ENCODE assay signal across 1 cellular context in the genomic region with DNA sequence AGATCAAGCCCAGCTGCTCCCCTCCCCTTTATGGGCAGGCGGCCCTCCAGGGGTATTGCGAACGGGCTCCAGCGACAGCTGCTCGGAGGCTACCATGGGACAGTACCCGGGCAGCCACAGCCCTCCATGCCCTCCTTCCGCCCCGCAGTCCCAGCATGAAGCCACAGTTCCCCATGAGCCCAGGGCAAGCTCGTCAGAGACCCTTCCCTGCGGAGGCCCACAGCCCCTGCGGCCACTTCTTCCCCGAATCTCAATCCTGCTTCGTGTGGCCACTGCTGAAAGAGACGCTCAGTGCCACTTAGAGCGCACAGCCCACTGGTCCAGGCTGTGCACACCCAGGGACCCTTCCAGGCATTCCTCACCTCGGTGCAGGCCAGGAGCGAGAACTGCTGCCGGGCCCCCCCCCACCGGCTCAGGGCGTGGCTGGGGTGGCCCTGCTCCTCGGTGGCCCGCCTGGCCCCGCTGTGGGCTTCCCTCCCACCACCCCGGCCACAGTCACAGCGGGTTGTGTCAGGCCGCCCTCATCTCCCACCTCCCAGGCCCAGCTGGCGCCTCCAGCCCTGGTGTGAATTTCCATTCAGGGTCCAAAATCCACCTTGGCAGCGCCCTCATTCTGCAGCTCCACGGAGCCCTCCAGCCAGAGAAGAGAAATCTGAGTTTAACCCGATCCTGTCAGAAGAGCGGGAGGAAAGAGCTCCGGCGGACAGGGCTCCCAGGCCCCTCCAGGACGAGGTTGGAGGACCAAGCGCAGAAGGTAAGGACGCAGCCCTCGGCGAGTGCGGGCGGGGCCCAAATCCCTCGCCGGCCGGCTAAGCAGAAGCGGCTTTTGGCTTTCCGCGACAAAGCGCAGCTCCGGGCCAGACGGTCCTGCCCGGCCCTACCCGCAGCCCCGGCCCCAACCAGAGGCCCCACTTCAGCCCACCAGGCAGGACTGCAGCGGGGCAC.
TF ChIP-seq lines count a peak whose summit lies in the region.

No MANE protein-coding gene starts in this region.

TF ChIP-seq in HepG2, 621 proteins besides CTCF, POLR2A, EP300 and RAD21 (continued from another document):
- TF ChIP-seq, protein P1, sequence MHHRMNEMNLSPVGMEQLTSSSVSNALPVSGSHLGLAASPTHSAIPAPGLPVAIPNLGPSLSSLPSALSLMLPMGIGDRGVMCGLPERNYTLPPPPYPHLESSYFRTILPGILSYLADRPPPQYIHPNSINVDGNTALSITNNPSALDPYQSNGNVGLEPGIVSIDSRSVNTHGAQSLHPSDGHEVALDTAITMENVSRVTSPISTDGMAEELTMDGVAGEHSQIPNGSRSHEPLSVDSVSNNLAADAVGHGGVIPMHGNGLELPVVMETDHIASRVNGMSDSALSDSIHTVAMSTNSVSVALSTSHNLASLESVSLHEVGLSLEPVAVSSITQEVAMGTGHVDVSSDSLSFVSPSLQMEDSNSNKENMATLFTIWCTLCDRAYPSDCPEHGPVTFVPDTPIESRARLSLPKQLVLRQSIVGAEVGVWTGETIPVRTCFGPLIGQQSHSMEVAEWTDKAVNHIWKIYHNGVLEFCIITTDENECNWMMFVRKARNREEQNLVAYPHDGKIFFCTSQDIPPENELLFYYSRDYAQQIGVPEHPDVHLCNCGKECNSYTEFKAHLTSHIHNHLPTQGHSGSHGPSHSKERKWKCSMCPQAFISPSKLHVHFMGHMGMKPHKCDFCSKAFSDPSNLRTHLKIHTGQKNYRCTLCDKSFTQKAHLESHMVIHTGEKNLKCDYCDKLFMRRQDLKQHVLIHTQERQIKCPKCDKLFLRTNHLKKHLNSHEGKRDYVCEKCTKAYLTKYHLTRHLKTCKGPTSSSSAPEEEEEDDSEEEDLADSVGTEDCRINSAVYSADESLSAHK (CRISPR knock-in tag; IDR thresholded peaks at IDR 0.05; ENCODE audit: borderline replicate concordance), result peak; percentile 86; the same call in 1 of the 2 replicates
- no peak for TF ChIP-seq ZNF589 (CRISPR knock-in tag; conservative IDR thresholded peaks at IDR 0.05)
- TF ChIP-seq ETV6 (CRISPR knock-in tag; conservative IDR thresholded peaks at IDR 0.05), result no peak; the same call in 1 of the 2 replicates
- TF ChIP-seq ZSCAN29 (CRISPR knock-in tag; conservative IDR thresholded peaks at IDR 0.05), result peak; percentile 88
- TF ChIP-seq, protein P2, sequence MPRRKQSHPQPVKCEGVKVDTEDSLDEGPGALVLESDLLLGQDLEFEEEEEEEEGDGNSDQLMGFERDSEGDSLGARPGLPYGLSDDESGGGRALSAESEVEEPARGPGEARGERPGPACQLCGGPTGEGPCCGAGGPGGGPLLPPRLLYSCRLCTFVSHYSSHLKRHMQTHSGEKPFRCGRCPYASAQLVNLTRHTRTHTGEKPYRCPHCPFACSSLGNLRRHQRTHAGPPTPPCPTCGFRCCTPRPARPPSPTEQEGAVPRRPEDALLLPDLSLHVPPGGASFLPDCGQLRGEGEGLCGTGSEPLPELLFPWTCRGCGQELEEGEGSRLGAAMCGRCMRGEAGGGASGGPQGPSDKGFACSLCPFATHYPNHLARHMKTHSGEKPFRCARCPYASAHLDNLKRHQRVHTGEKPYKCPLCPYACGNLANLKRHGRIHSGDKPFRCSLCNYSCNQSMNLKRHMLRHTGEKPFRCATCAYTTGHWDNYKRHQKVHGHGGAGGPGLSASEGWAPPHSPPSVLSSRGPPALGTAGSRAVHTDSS (CRISPR knock-in tag; conservative IDR thresholded peaks at IDR 0.05), result no peak
- peak; percentile 16; the same call in 1 of the 2 replicates for TF ChIP-seq ZC3H13 (CRISPR knock-in tag; IDR thresholded peaks at IDR 0.05)
- peak; percentile 83; the same call in 1 of the 2 replicates for TF ChIP-seq ZNF776 (CRISPR knock-in tag; IDR thresholded peaks at IDR 0.05)
- TF ChIP-seq, protein P3, sequence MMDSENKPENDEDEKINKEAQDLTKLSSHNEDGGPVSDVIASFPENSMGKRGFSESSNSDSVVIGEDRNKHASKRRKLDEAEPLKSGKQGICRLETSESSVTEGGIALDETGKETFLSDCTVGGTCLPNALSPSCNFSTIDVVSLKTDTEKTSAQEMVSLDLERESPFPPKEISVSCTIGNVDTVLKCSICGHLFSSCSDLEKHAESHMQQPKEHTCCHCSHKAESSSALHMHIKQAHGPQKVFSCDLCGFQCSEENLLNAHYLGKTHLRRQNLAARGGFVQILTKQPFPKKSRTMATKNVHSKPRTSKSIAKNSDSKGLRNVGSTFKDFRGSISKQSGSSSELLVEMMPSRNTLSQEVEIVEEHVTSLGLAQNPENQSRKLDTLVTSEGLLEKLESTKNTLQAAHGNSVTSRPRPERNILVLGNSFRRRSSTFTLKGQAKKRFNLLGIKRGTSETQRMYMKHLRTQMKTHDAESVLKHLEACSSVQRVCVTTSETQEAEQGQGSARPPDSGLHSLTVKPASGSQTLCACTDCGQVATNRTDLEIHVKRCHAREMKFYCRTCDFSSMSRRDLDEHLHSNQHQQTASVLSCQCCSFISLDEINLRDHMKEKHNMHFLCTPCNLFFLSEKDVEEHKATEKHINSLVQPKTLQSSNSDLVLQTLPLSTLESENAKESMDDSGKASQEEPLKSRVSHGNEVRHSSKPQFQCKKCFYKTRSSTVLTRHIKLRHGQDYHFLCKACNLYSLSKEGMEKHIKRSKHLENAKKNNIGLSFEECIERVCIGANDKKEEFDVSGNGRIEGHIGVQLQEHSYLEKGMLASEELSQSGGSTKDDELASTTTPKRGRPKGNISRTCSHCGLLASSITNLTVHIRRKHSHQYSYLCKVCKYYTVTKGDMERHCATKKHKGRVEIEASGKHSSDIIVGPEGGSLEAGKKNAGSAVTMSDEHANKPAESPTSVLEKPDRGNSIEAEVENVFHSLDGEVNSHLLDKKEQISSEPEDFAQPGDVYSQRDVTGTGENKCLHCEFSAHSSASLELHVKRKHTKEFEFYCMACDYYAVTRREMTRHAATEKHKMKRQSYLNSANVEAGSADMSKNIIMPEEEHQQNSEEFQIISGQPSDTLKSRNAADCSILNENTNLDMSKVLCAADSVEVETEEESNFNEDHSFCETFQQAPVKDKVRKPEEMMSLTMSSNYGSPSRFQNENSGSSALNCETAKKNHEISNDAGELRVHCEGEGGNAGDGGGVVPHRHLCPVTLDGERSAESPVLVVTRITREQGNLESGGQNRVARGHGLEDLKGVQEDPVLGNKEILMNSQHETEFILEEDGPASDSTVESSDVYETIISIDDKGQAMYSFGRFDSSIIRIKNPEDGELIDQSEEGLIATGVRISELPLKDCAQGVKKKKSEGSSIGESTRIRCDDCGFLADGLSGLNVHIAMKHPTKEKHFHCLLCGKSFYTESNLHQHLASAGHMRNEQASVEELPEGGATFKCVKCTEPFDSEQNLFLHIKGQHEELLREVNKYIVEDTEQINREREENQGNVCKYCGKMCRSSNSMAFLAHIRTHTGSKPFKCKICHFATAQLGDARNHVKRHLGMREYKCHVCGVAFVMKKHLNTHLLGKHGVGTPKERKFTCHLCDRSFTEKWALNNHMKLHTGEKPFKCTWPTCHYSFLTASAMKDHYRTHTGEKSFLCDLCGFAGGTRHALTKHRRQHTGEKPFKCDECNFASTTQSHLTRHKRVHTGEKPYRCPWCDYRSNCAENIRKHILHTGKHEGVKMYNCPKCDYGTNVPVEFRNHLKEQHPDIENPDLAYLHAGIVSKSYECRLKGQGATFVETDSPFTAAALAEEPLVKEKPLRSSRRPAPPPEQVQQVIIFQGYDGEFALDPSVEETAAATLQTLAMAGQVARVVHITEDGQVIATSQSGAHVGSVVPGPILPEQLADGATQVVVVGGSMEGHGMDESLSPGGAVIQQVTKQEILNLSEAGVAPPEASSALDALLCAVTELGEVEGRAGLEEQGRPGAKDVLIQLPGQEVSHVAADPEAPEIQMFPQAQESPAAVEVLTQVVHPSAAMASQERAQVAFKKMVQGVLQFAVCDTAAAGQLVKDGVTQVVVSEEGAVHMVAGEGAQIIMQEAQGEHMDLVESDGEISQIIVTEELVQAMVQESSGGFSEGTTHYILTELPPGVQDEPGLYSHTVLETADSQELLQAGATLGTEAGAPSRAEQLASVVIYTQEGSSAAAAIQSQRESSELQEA (CRISPR knock-in tag; IDR thresholded peaks at IDR 0.05; ENCODE audit: not compliant biosample characterization), result peak; percentile 69
- TF ChIP-seq ARID2 (CRISPR knock-in tag; IDR thresholded peaks at IDR 0.05; ENCODE audit: borderline replicate concordance), result no peak
- TF ChIP-seq, protein P4, sequence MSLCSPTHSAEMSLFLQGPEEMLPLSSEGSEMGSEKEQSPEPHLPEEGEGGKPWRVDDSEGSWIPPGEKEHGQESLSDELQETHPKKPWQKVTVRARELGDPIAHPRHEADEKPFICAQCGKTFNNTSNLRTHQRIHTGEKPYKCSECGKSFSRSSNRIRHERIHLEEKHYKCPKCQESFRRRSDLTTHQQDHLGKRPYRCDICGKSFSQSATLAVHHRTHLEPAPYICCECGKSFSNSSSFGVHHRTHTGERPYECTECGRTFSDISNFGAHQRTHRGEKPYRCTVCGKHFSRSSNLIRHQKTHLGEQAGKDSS (CRISPR knock-in tag; IDR thresholded peaks at IDR 0.05; ENCODE audit: borderline replicate concordance, low read depth), result peak; percentile 66; the same call in 1 of the 2 replicates
- no peak for TF ChIP-seq ZNF33A (CRISPR knock-in tag; IDR thresholded peaks at IDR 0.05; ENCODE audit: borderline replicate concordance)
- TF ChIP-seq ZNF296 (CRISPR knock-in tag; conservative IDR thresholded peaks at IDR 0.05), result no peak
- TF ChIP-seq PCBP2 (optimal IDR thresholded peaks at IDR 0.05; ENCODE audit: low read depth, low read length, poor library complexity, severe bottlenecking), result no peak
- TF ChIP-seq ZBTB42 (CRISPR knock-in tag; IDR thresholded peaks at IDR 0.05), result no peak
- no peak for TF ChIP-seq MAFF (IDR thresholded peaks at IDR 0.05; ENCODE audit: low read depth, low read length)
- peak; percentile 87 for TF ChIP-seq NCOR1 (IDR thresholded peaks at IDR 0.05; ENCODE audit: borderline replicate concordance, low read length)
- TF ChIP-seq, protein P5, sequence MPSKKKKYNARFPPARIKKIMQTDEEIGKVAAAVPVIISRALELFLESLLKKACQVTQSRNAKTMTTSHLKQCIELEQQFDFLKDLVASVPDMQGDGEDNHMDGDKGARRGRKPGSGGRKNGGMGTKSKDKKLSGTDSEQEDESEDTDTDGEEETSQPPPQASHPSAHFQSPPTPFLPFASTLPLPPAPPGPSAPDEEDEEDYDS (CRISPR knock-in tag; IDR thresholded peaks at IDR 0.05), result 0 out of 2 replicates have a peak, but pooled peaks have one; percentile 47
- no peak for TF ChIP-seq ZNF775 (CRISPR knock-in tag; IDR thresholded peaks at IDR 0.05; ENCODE audit: borderline replicate concordance)
- peak; percentile 21 for TF ChIP-seq PHF5A (CRISPR knock-in tag; IDR thresholded peaks at IDR 0.05; ENCODE audit: low read depth, unreplicated experiment)
- TF ChIP-seq, protein P6, sequence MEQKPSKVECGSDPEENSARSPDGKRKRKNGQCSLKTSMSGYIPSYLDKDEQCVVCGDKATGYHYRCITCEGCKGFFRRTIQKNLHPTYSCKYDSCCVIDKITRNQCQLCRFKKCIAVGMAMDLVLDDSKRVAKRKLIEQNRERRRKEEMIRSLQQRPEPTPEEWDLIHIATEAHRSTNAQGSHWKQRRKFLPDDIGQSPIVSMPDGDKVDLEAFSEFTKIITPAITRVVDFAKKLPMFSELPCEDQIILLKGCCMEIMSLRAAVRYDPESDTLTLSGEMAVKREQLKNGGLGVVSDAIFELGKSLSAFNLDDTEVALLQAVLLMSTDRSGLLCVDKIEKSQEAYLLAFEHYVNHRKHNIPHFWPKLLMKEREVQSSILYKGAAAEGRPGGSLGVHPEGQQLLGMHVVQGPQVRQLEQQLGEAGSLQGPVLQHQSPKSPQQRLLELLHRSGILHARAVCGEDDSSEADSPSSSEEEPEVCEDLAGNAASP (CRISPR knock-in tag; IDR thresholded peaks at IDR 0.05; ENCODE audit: borderline replicate concordance), result peak; percentile 77
- no peak for TF ChIP-seq KAT2B (IDR thresholded peaks at IDR 0.05; ENCODE audit: borderline replicate concordance, low read depth, low read length)
- no peak for TF ChIP-seq ZNF253 (CRISPR knock-in tag; IDR thresholded peaks at IDR 0.05; ENCODE audit: borderline replicate concordance)
TF ChIP-seq in HepG2: peak in this region for 276.
